8 cellular contexts compared by ENCODE assay signal in the genomic region with DNA sequence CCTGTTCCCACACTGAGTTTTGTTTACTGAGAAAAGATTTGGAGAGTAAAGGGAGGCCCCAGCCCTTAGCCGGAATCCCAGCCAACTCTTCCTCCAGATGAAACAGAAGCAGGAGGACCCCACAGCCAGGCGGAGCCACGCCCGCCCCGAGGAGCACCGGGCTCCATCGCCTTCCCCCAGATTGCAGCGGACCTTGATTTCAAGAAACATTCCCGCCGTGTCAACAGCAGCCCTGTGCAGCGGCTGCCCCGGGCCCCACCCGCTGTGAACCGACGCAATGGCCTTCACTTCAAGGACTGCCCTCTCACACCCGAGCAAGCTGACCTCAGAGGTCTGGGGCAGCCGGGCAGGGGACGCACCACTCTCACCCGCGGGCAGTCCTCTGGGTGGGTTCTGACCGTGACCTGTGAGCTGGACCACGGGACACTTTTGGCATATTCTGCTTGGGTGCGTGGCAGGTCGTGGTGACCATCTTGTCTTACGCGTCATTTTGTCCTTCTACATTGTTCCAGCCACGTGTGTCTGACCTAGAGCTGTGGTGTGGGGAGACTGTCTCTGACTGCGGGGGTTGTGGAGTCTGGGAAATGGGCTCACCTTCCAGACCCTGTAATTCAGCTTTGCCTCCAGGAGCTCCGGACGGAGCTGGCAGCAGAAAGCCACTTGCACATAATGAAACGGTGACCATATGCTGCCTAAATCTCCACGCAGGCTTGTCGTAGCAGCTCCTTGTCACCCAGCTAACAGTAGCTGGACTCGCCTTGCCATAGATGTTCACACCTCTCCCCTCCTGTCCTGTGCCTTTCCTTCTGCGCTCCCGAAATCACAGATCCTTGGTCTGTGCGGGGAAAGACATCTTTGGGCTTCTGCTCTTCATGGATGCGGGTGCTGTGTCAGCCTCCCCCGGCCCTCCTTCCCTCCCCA. TPM values are rescaled to one million over a fixed set of nuclear protein-coding genes. Genes with fewer than 3 reads are reported as not detected.
DNase-seq lines count a peak whose midpoint lies in the region; ATAC-seq, FAIRE-seq and TF ChIP-seq lines count a peak whose summit lies in the region.

No MANE protein-coding gene starts in this region.

- H3K4me1 Mint-ChIP-seq in activated T-cell treated with anti-CD3 and anti-CD28 coated beads, Interleukin-2, amount 50 U/mL, for 72 hours (ENCODE audit: low read depth) = peaks cover 41% of the 10 kb centered on the region
- H3K4me1 Mint-ChIP-seq in activated T-cell treated with anti-CD3 and anti-CD28 coated beads, Interleukin-2, amount 50 U/mL, for 4 hours (ENCODE audit: low read depth) = peaks cover 26% of the 10 kb centered on the region
- peaks cover 13% of the 10 kb centered on the region for H3K4me1 Mint-ChIP-seq in type B pancreatic cell (ENCODE audit: unreplicated experiment)

- no peaks in the 10 kb centered on the region for H3K79me2 ChIP-seq in K562 (ENCODE audit: control insufficient read depth, insufficient read depth, low read length)

- TF ChIP-seq CTCF in K562 (IDR thresholded peaks at IDR 0.05 in 2 of 3, conservative IDR thresholded peaks at IDR 0.05 in 1 of 3; ENCODE audit: insufficient read depth in 2 of 3, low read depth in 1 of 3, low read length in 3 of 3) = no peak
- TF ChIP-seq CTCF in right lobe of liver (IDR thresholded peaks at IDR 0.05) = no peak
- no peak for TF ChIP-seq CTCF in type B pancreatic cell (conservative IDR thresholded peaks at IDR 0.05)

- intact Hi-C loops in K562 (cut with micrococcal nuclease) = loop anchor here (1.0 to 10.0 kb wide), 6 partner anchors 61 to 361 kb away; a partner anchor contains a TSS
- intact Hi-C loops in right lobe of liver (cut with DNase I) = loop anchor here in 1 of 2 donors (10.0 kb wide), 1 partner anchor 361 kb away; no protein-coding TSS in a partner anchor

- no peak for FAIRE-seq in K562 (lab: Jason Lieb, UNC)

- H3K36me3 ChIP-seq in K562 (ENCODE audit: control insufficient read depth, insufficient read depth, low read length) (no peaks in the 10 kb centered on the region), right lobe of liver (no peaks in the 10 kb centered on the region)

- H3K9me3 ChIP-seq in K562 (replicated peaks; ENCODE audit: control insufficient read depth, insufficient read depth, low read depth, low read length) = no peaks in the 10 kb centered on the region
- H3K9me3 ChIP-seq in right lobe of liver = no peaks in the 10 kb centered on the region

- H3K4me3 Mint-ChIP-seq in activated T-cell treated with anti-CD3 and anti-CD28 coated beads, Interleukin-2, amount 50 U/mL, for 72 hours = peak overlapping the region; percentile 72 to 79
- no peak overlapping the region for H3K4me3 Mint-ChIP-seq in activated T-cell treated with anti-CD3 and anti-CD28 coated beads, Interleukin-2, amount 50 U/mL, for 4 hours
- no peak overlapping the region for H3K4me3 Mint-ChIP-seq in type B pancreatic cell

- in situ Hi-C loops in K562 (cut with MboI) = loop anchor here (10.0 kb wide), 1 partner anchor 199 kb away; no protein-coding TSS in a partner anchor

- CTCF ChIA-PET in K562 (lab: Yijun Ruan, JAX; ENCODE audit: low intra/inter-chr PET ratio) = interaction anchor here (0.7 to 1.4 kb wide), 7 partner anchors 61 to 612 kb away, joined by 3 to 7 read pairs (median 4); a partner anchor contains a TSS

- TF ChIP-seq RAD21 in K562 (CRISPR knock-in tag; conservative IDR thresholded peaks at IDR 0.05 in 1 of 2, IDR thresholded peaks at IDR 0.05 in 1 of 2) = no peak

- no TSS peak for BruUV-seq in K562 (replicated peaks; lab: Mats Ljungman, UMichigan)

- H3K4me1 ChIP-seq in K562 (replicated peaks in 1 of 2; ENCODE audit: control insufficient read depth in 2 of 2, insufficient read depth in 2 of 2, low read length in 2 of 2) (peaks cover 0 to 6% of the 10 kb centered on the region in 2 experiments; a peak in 2 of 5 replicates), right lobe of liver (peaks cover 0 to 10% (median 0%) of the 10 kb centered on the region in 4 donors)

- 0 out of 4 replicates have a peak overlapping the region, but pooled peaks of 1 of the 2 experiments have one; percentile 32 for H3K9ac ChIP-seq in K562 (ENCODE audit: insufficient read depth in 1 of 2, low read depth in 2 of 2, low read length in 2 of 2)

- H3K27me3 ChIP-seq in K562 (ENCODE audit: control insufficient read depth in 2 of 2, insufficient read depth in 2 of 2, low read length in 2 of 2) = peaks cover 36 to 71% of the 10 kb centered on the region in 2 experiments
- no peaks in the 10 kb centered on the region for H3K27me3 ChIP-seq in right lobe of liver

- H3K4me3 ChIP-seq in K562 = no peak overlapping the region
- H3K4me3 ChIP-seq in right lobe of liver = peak overlapping the region; percentile 37 to 48 (median 47)

- DNase-seq in activated T-cell treated with anti-CD3 and anti-CD28 coated beads, Interleukin-2, amount 50 U/mL, for 72 hours = no peak
- no peak for DNase-seq in activated T-cell treated with anti-CD3 and anti-CD28 coated beads, Interleukin-2, amount 50 U/mL, for 4 hours
- peak in 1 of 4 experiments; percentile 21 for DNase-seq in K562 (ENCODE audit: extremely low read depth in 1 of 4, low spot score in 3 of 4)
- peak in 2 of 3 donors; percentile 32 to 54 for DNase-seq in right lobe of liver
- no peak for DNase-seq in type B pancreatic cell (ENCODE audit: extremely low spot score, unreplicated experiment)
- DNase-seq in mucosa of gallbladder (ENCODE audit: low spot score) = no peak
- DNase-seq in NCI-H1436 treated with DMSO at 0.1 percent for 48 hours (lab: John Stamatoyannopoulos, UW) = no peak

- peak overlapping the region; percentile 53 for H3K4me2 ChIP-seq in K562 (ENCODE audit: insufficient read depth, low read length)

- POLR2A ChIA-PET in K562 (lab: Yijun Ruan, JAX) = interaction anchor here (1.0 to 1.5 kb wide), 4 partner anchors 12 to 129 kb away, joined by 3 to 8 read pairs (median 4); no protein-coding TSS in a partner anchor

- H3K27me3 Mint-ChIP-seq in activated T-cell treated with anti-CD3 and anti-CD28 coated beads, Interleukin-2, amount 50 U/mL, for 72 hours (ENCODE audit: low read depth) = no peaks in the 10 kb centered on the region
- no peaks in the 10 kb centered on the region for H3K27me3 Mint-ChIP-seq in activated T-cell treated with anti-CD3 and anti-CD28 coated beads, Interleukin-2, amount 50 U/mL, for 4 hours (ENCODE audit: low read depth)
- peaks cover 24% of the 10 kb centered on the region for H3K27me3 Mint-ChIP-seq in type B pancreatic cell

- no peaks in the 10 kb centered on the region for H3K36me3 Mint-ChIP-seq in activated T-cell treated with anti-CD3 and anti-CD28 coated beads, Interleukin-2, amount 50 U/mL, for 72 hours (ENCODE audit: insufficient read depth in 2 of 2)
- no peaks in the 10 kb centered on the region for H3K36me3 Mint-ChIP-seq in activated T-cell treated with anti-CD3 and anti-CD28 coated beads, Interleukin-2, amount 50 U/mL, for 4 hours (ENCODE audit: insufficient read depth)
- H3K36me3 Mint-ChIP-seq in type B pancreatic cell = no peaks in the 10 kb centered on the region

- H3K9me1 ChIP-seq in K562 (ENCODE audit: control insufficient read depth, insufficient read depth, low read length) = peaks cover 4% of the 10 kb centered on the region

- WGBS in K562 (ENCODE audit: insufficient coverage, low coverage, missing lambda C conversion rate) = 10% methylated on average over 39 of the region's 39 CpGs
- WGBS in right lobe of liver (ENCODE audit: insufficient coverage, low coverage, low lambda C conversion rate, missing lambda C conversion rate) = 32% methylated on average over 19 of the region's 39 CpGs

- no peak for TF ChIP-seq EP300 in K562 (IDR thresholded peaks at IDR 0.05; ENCODE audit: low read length)

- no peaks in the 10 kb centered on the region for H3K9me3 Mint-ChIP-seq in activated T-cell treated with anti-CD3 and anti-CD28 coated beads, Interleukin-2, amount 50 U/mL, for 72 hours
- no peaks in the 10 kb centered on the region for H3K9me3 Mint-ChIP-seq in activated T-cell treated with anti-CD3 and anti-CD28 coated beads, Interleukin-2, amount 50 U/mL, for 4 hours
- no peaks in the 10 kb centered on the region for H3K9me3 Mint-ChIP-seq in type B pancreatic cell

- ATAC-seq in activated T-cell treated with anti-CD3 and anti-CD28 coated beads, Interleukin-2, amount 50 U/mL, for 72 hours (replicated peaks in 1 of 2) = no peak
- ATAC-seq in activated T-cell treated with anti-CD3 and anti-CD28 coated beads, Interleukin-2, amount 50 U/mL, for 4 hours = no peak
- ATAC-seq in K562 (peak; percentile 33), right lobe of liver (peak; percentile 5 to 31 (median 17)), GM18505 (IDR thresholded peaks at IDR 0.05; ENCODE audit: unreplicated experiment) (no peak)

- no peak overlapping the region for H3K27ac Mint-ChIP-seq in activated T-cell treated with anti-CD3 and anti-CD28 coated beads, Interleukin-2, amount 50 U/mL, for 72 hours
- peak overlapping the region; percentile 4 for H3K27ac Mint-ChIP-seq in type B pancreatic cell

- TF ChIP-seq POLR2A in K562 (conservative IDR thresholded peaks at IDR 0.05) = no peak
- no peak for TF ChIP-seq POLR2A in right lobe of liver (IDR thresholded peaks at IDR 0.05)
- no peak for TF ChIP-seq POLR2A in GM18505 (IDR thresholded peaks at IDR 0.05; ENCODE audit: borderline replicate concordance, extremely low read depth, insufficient read depth, insufficient read length)

- no peak overlapping the region for H3K27ac ChIP-seq in K562 (ENCODE audit: extremely low read depth, low read depth, low read length)
- peak overlapping the region in 1 of 3 donors; percentile 56 for H3K27ac ChIP-seq in right lobe of liver

- H4K20me1 ChIP-seq in K562 (replicated peaks; ENCODE audit: control insufficient read depth, insufficient read depth, low read length) = peaks cover 11% of the 10 kb centered on the region

- H2AFZ ChIP-seq in K562 (ENCODE audit: low read depth, low read length) = peak overlapping the region; percentile 37; the same call in 1 of the 2 replicates

RNA-seq across cellular contexts. Expression of a gene that starts 32.0 kb away (rescaled TPM):
- not detected for total RNA-seq in activated T-cell treated with anti-CD3 and anti-CD28 coated beads, Interleukin-2, amount 50 U/mL, for 72 hours
- total RNA-seq in activated T-cell treated with anti-CD3 and anti-CD28 coated beads, Interleukin-2, amount 50 U/mL, for 4 hours = under 1 TPM in 2 of 3 donors, not detected in 1; 0.11 to 0.16 TPM
- not detected in 2 replicates for total RNA-seq in K562 (2011; cell fraction: chromatin; rRNA removed; ENCODE audit: low replicate concordance)
- not detected in 2 replicates for total RNA-seq in K562 (2011; cell fraction: nucleolus; rRNA removed)
- total RNA-seq in K562 (2011; cell fraction: nucleoplasm; rRNA removed) = not detected in 2 replicates
- total RNA-seq in K562 (2014; rRNA removed) (not detected in 2 replicates), K562 (2014; rRNA removed; fragmentation: Illumina TruSeq; extraction: Trizol) (not detected in 2 replicates), K562 (2015; rRNA removed; fragmentation: Illumina TruSeq; extraction: Trizol) (not detected in 2 replicates), K562 (2021) (0.11 TPM in 1 of 2 replicates, not detected in the other), right lobe of liver (10 to 100 TPM in 3 of 6 experiments, 1 to 10 TPM in 2, under 1 TPM in 1; 0.37 to 15.9 (median 9.6) TPM), type B pancreatic cell (ENCODE audit: low replicate concordance) (4.9 and 7.5 TPM in 2 replicates), mucosa of gallbladder (1.1 TPM)
- polyA plus RNA-seq in K562 (2011; rRNA removed) (not detected in 2 replicates), K562 (2014; fragmentation: Illumina TruSeq; extraction: Trizol) (0.04 TPM in 1 of 2 replicates, not detected in the other), K562 (2014; fragmentation: Nextera tagmentation; extraction: Ambion mirVana) (not detected), K562 (2014; rRNA removed) (not detected in 2 replicates)
- not detected in 2 replicates for polyA plus RNA-seq in K562 (2011; cell fraction: cytosol; rRNA removed)
- not detected in 2 replicates for polyA plus RNA-seq in K562 (2011; cell fraction: nucleus; rRNA removed)
- not detected in 2 replicates for polyA plus RNA-seq in K562 (2012)
- polyA minus RNA-seq in K562 (2011; rRNA and poly(A)+ RNA removed) = not detected in 2 replicates
- polyA minus RNA-seq in K562 (2011; cell fraction: cytosol; rRNA and poly(A)+ RNA removed) = not detected in 2 replicates
- not detected in 2 replicates for polyA minus RNA-seq in K562 (2011; cell fraction: nucleus; rRNA and poly(A)+ RNA removed)

Comparison
In these comparisons a context has a peak if more than half of its experiments do, and no peak if none do; other contexts are left out.
1. H3K4me3 Mint-ChIP-seq: peak in activated T-cell treated with anti-CD3 and anti-CD28 coated beads, Interleukin-2, amount 50 U/mL, for 72 hours (2 of 2); none in activated T-cell treated with anti-CD3 and anti-CD28 coated beads, Interleukin-2, amount 50 U/mL, for 4 hours (single experiment) and type B pancreatic cell (single experiment).
2. ATAC-seq: peak in K562 (single experiment) and right lobe of liver (4 of 4); none in activated T-cell treated with anti-CD3 and anti-CD28 coated beads, Interleukin-2, amount 50 U/mL, for 72 hours (0 of 2), activated T-cell treated with anti-CD3 and anti-CD28 coated beads, Interleukin-2, amount 50 U/mL, for 4 hours (0 of 2) and GM18505 (single experiment).
3. DNase-seq: peak in right lobe of liver (2 of 3); none in activated T-cell treated with anti-CD3 and anti-CD28 coated beads, Interleukin-2, amount 50 U/mL, for 72 hours (0 of 2), activated T-cell treated with anti-CD3 and anti-CD28 coated beads, Interleukin-2, amount 50 U/mL, for 4 hours (single experiment), type B pancreatic cell (single experiment), mucosa of gallbladder (single experiment) and NCI-H1436 treated with DMSO at 0.1 percent for 48 hours (single experiment).